In the genomic region with DNA sequence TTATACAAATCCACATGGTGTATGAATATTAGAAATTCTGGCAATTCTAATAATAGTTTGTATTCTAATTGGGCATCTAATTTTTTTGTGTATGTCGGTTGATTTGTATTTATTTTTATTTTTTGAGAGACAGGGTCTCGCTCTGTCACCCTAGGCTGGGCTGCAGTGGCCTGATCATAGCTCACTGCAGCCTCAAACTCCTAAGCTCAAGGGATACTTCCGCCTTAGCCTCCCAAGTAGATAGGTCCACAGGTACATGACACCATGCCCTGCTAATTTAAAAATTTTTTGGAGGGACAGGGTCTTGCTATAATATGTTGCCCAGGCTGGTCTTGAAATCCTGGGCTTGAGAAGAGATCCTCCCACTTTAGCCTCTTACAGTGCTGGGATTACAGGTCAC, we compare ENCODE assay signal across 13 cellular contexts.
DNase-seq lines count a peak whose midpoint lies in the region; ATAC-seq and TF ChIP-seq lines count a peak whose summit lies in the region.
"Had no signal": no experiment of that assay in that cellular context is flagged by ENCODE, and none has a peak within 500 bp of the region (broad histone marks: within the 10 kb centered on the region; RNA-seq: fewer than 3 reads in every experiment).

No MANE protein-coding gene starts in this region.

- H4K8ac ChIP-seq in mesenchymal stem cell (ENCODE audit: low read length), result no peak overlapping the region

- no peak overlapping the region for H3K9ac ChIP-seq in mesenchymal stem cell (ENCODE audit: low read length)

- no peaks in the 10 kb centered on the region for H3K27me3 ChIP-seq in mesenchymal stem cell (ENCODE audit: control insufficient read depth in 1 of 2, insufficient read depth in 1 of 2, low read length in 2 of 2)
- H3K27me3 ChIP-seq in ovary, result no peaks in the 10 kb centered on the region
- H3K27me3 ChIP-seq: body of pancreas, MG63 had no signal

- no peak for TF ChIP-seq CTCF in activated B cell treated with CpG ODN at 0.5 μM for 24 hours (IDR thresholded peaks at IDR 0.05)
- no peak for TF ChIP-seq CTCF in ovary (IDR thresholded peaks at IDR 0.05)

- H3K4me1 ChIP-seq in mesenchymal stem cell (ENCODE audit: control insufficient read depth, insufficient read depth, low read depth, low read length) (peaks cover 9% of the 10 kb centered on the region), ovary (ENCODE audit: insufficient read depth) (peaks cover 2% of the 10 kb centered on the region)
- H3K4me1 ChIP-seq: body of pancreas had no signal

- intact Hi-C loops in activated B cell treated with CpG ODN at 0.5 μM for 24 hours (cut with micrococcal nuclease) (loop anchor here (5.0 to 10.0 kb wide), 2 partner anchors 470 to 667 kb away; no protein-coding TSS in a partner anchor), ovary (cut with DNase I) (loop anchor here in 3 of 4 donors (5.0 to 10.0 kb wide), 4 partner anchors 287 to 477 kb away; no protein-coding TSS in a partner anchor)

- peak overlapping the region; percentile 68 for H3K27ac ChIP-seq in mesenchymal stem cell (ENCODE audit: low read length, poor library complexity, severe bottlenecking)
- H3K27ac ChIP-seq in ovary, result no peak overlapping the region

- DNase-seq in stimulated activated naive CD8-positive, alpha-beta T cell treated with anti-CD3 and anti-CD28 coated beads, Interleukin-15, Interleukin-2, amounts not matched to agents 100 U/mL and 50 U/mL, for 24 hours, result no peak
- DNase-seq in activated B cell treated with CpG ODN at 0.5 μM for 24 hours (no peak), mesenchymal stem cell (no peak), ovary (no peak), occipital lobe (lab: John Stamatoyannopoulos, UW) (no peak)
- DNase-seq: H7; MG63; NCI-H2107; NK-92 treated with Interleukin-12 subunit alpha and Interleukin-12 subunit beta, amount 100 ng/mL, for 24 hours had no signal

- H3K36me3 ChIP-seq in mesenchymal stem cell (ENCODE audit: control insufficient read depth in 1 of 2, insufficient read depth in 2 of 2, low read depth in 1 of 2, low read length in 2 of 2), result peaks cover 0 to 32% of the 10 kb centered on the region in 2 experiments
- no peaks in the 10 kb centered on the region for H3K36me3 ChIP-seq in ovary

- H3K4ac ChIP-seq in mesenchymal stem cell (ENCODE audit: low read depth in 1 of 2, low read length in 2 of 2), result no peak overlapping the region

- peak overlapping the region in 1 of 2 experiments; percentile 52 for H3K18ac ChIP-seq in mesenchymal stem cell (ENCODE audit: low read depth in 1 of 2, low read length in 2 of 2)

- no peak overlapping the region for H3K14ac ChIP-seq in mesenchymal stem cell (ENCODE audit: low read length in 2 of 2)

- no peak overlapping the region for H3K4me3 Mint-ChIP-seq in stimulated activated naive CD8-positive, alpha-beta T cell treated with anti-CD3 and anti-CD28 coated beads, Interleukin-15, Interleukin-2, amounts not matched to agents 100 ng/mL and 50 ng/mL, for 24 hours
- H3K4me3 Mint-ChIP-seq in activated B cell treated with CpG ODN at 0.5 μM for 24 hours, result no peak overlapping the region

- H3K9me3 ChIP-seq in mesenchymal stem cell (ENCODE audit: control insufficient read depth, low read length), result no peaks in the 10 kb centered on the region
- no peaks in the 10 kb centered on the region for H3K9me3 ChIP-seq in ovary
- H3K9me3 ChIP-seq: body of pancreas, MG63 had no signal

- no peak overlapping the region for H4K91ac ChIP-seq in mesenchymal stem cell (ENCODE audit: low read length)

- H2BK12ac ChIP-seq in mesenchymal stem cell (ENCODE audit: low read length in 2 of 2), result no peak overlapping the region

- H2BK120ac ChIP-seq in mesenchymal stem cell (ENCODE audit: low read depth, low read length), result no peak overlapping the region

- peaks cover 1% of the 10 kb centered on the region for H3K79me1 ChIP-seq in mesenchymal stem cell (replicated peaks; ENCODE audit: low read length, poor library complexity, severe bottlenecking)

- H3K4me3 ChIP-seq in mesenchymal stem cell (ENCODE audit: insufficient read depth in 1 of 2, low read depth in 1 of 2, low read length in 2 of 2) (no peak overlapping the region), ovary (no peak overlapping the region)
- H3K4me3 ChIP-seq: body of pancreas, MG63 had no signal

- CTCF ChIA-PET in activated B cell treated with CpG ODN at 0.5 μM for 24 hours (lab: Charles Lee), result interaction anchor here (0.8 to 4.8 kb wide), 4 partner anchors 290 to 685 kb away, joined by 3 to 94 read pairs (median 19); no protein-coding TSS in a partner anchor

- no peak overlapping the region for H3K4me2 ChIP-seq in mesenchymal stem cell (ENCODE audit: low read length, poor library complexity, severe bottlenecking)

- H3K9me3 Mint-ChIP-seq in stimulated activated naive CD8-positive, alpha-beta T cell treated with anti-CD3 and anti-CD28 coated beads, Interleukin-15, Interleukin-2, amounts not matched to agents 100 ng/mL and 50 ng/mL, for 24 hours, result no peaks in the 10 kb centered on the region
- no peaks in the 10 kb centered on the region for H3K9me3 Mint-ChIP-seq in activated B cell treated with CpG ODN at 0.5 μM for 24 hours

- H2BK5ac ChIP-seq in mesenchymal stem cell (ENCODE audit: low read depth, low read length, poor library complexity, severe bottlenecking), result peak overlapping the region; percentile 57

- peak overlapping the region; percentile 40 for H3K27ac Mint-ChIP-seq in stimulated activated naive CD8-positive, alpha-beta T cell treated with anti-CD3 and anti-CD28 coated beads, Interleukin-15, Interleukin-2, amounts not matched to agents 100 ng/mL and 50 ng/mL, for 24 hours
- peak overlapping the region; percentile 98 for H3K27ac Mint-ChIP-seq in activated B cell treated with CpG ODN at 0.5 μM for 24 hours

- TF ChIP-seq EP300 in ovary (IDR thresholded peaks at IDR 0.05), result no peak

- H3K4me1 Mint-ChIP-seq in stimulated activated naive CD8-positive, alpha-beta T cell treated with anti-CD3 and anti-CD28 coated beads, Interleukin-15, Interleukin-2, amounts not matched to agents 100 ng/mL and 50 ng/mL, for 24 hours (ENCODE audit: low read depth), result peaks cover 42% of the 10 kb centered on the region
- peaks cover 33% of the 10 kb centered on the region for H3K4me1 Mint-ChIP-seq in activated B cell treated with CpG ODN at 0.5 μM for 24 hours

- no peak overlapping the region for H2BK15ac ChIP-seq in mesenchymal stem cell (ENCODE audit: low read depth, poor library complexity, severe bottlenecking)

- no peak overlapping the region for H2AFZ ChIP-seq in mesenchymal stem cell (ENCODE audit: low read depth, low read length)

- 95% methylated on average over 2 of the region's 3 CpGs for WGBS in mesenchymal stem cell
- WGBS in ovary, 3 donors, result 68 to 77% (median 76%) methylated on average over 3 of the region's 3 CpGs

- peaks cover 35% of the 10 kb centered on the region for H3K36me3 Mint-ChIP-seq in stimulated activated naive CD8-positive, alpha-beta T cell treated with anti-CD3 and anti-CD28 coated beads, Interleukin-15, Interleukin-2, amounts not matched to agents 100 ng/mL and 50 ng/mL, for 24 hours (ENCODE audit: low read depth)
- H3K36me3 Mint-ChIP-seq in activated B cell treated with CpG ODN at 0.5 μM for 24 hours (ENCODE audit: low read depth), result peaks cover 28% of the 10 kb centered on the region

- H3K27me3 Mint-ChIP-seq in stimulated activated naive CD8-positive, alpha-beta T cell treated with anti-CD3 and anti-CD28 coated beads, Interleukin-15, Interleukin-2, amounts not matched to agents 100 ng/mL and 50 ng/mL, for 24 hours, result no peaks in the 10 kb centered on the region
- no peaks in the 10 kb centered on the region for H3K27me3 Mint-ChIP-seq in activated B cell treated with CpG ODN at 0.5 μM for 24 hours

- no peak for TF ChIP-seq POLR2A in ovary (IDR thresholded peaks at IDR 0.05)

- no peak for ATAC-seq in stimulated activated naive CD8-positive, alpha-beta T cell treated with anti-CD3 and anti-CD28 coated beads, Interleukin-15, Interleukin-2, amounts not matched to agents 100 U/mL and 50 U/mL, for 24 hours
- ATAC-seq in activated B cell treated with CpG ODN at 0.5 μM for 24 hours (ENCODE audit: low read depth), result no peak
- ATAC-seq in HG03280 (IDR thresholded peaks at IDR 0.05; ENCODE audit: unreplicated experiment), result no peak
- no peak for ATAC-seq in GM18870 (IDR thresholded peaks at IDR 0.05; ENCODE audit: unreplicated experiment)

- H3K23ac ChIP-seq in mesenchymal stem cell (ENCODE audit: low read length in 2 of 2), result no peak overlapping the region

- peak overlapping the region; percentile 93 for H2AK5ac ChIP-seq in mesenchymal stem cell (ENCODE audit: low read length, severe bottlenecking)

- POLR2A ChIA-PET in activated B cell treated with CpG ODN at 0.5 μM for 24 hours (lab: Charles Lee), result interaction anchor here (1.0 to 2.9 kb wide), 4 partner anchors 291 to 484 kb away, joined by 4 to 16 read pairs (median 10); no protein-coding TSS in a partner anchor
